8 cellular contexts compared by ENCODE assay signal in genomic region chr3:61564405-61565059, GRCh38. TPM values are rescaled to one million over a fixed set of nuclear protein-coding genes. Genes with fewer than 3 reads are reported as not detected.
A peak's percentile ranks its signal among the peaks of the same experiment; 100 is the strongest.
DNase-seq lines count a peak whose midpoint lies in the region; ATAC-seq, FAIRE-seq and TF ChIP-seq lines count a peak whose summit lies in the region.

No MANE protein-coding gene starts in this region.

- intact Hi-C loops in GM12878 (cut with micrococcal nuclease; ENCODE audit: unreplicated experiment), result loop anchor here (5.0 to 10.0 kb wide), 8 partner anchors 73 to 623 kb away; no protein-coding TSS in a partner anchor

- H3K9me3 ChIP-seq in GM12878 (replicated peaks; ENCODE audit: control insufficient read depth, insufficient read depth, low read length), result no peaks in the 10 kb centered on the region

- TF ChIP-seq POLR2A in GM12878 (IDR thresholded peaks at IDR 0.05; ENCODE audit: low read depth, low read length) (no peak), GM18505 (IDR thresholded peaks at IDR 0.05; ENCODE audit: borderline replicate concordance, extremely low read depth, insufficient read depth, insufficient read length) (no peak)

- H4K20me1 ChIP-seq in GM12878 (ENCODE audit: control insufficient read depth, insufficient read depth), result no peaks in the 10 kb centered on the region

- FAIRE-seq in GM12878 (lab: Jason Lieb, UNC), result no peak

- no peaks in the 10 kb centered on the region for H3K79me2 ChIP-seq in GM12878 (ENCODE audit: control insufficient read depth, insufficient read depth, low read length)

- 14% methylated on average over 40 of the region's 40 CpGs for WGBS in GM12878 (ENCODE audit: insufficient coverage, insufficient replicate concordance, low lambda C conversion rate, missing lambda C conversion rate)

- H3K4me3 ChIP-seq in GM12878, result no peak overlapping the region
- peak overlapping the region; percentile 91 for H3K4me3 ChIP-seq in iPS-11a (ENCODE audit: low read depth, low read length)

- BruUV-seq in GM12878 (replicated peaks; lab: Mats Ljungman, UMichigan), result no TSS peak

- no peaks in the 10 kb centered on the region for H3K4me1 ChIP-seq in GM12878 (ENCODE audit: control insufficient read depth, insufficient read depth, low read length)

- H3K4me2 ChIP-seq in GM12878 (ENCODE audit: control insufficient read depth, insufficient read depth), result no peak overlapping the region

- DNase-seq in ACHN, result peak; percentile 16
- DNase-seq in GOT3 (lab: John Stamatoyannopoulos, UW), result peak; percentile 30
- no peak for DNase-seq in GM12878 (ENCODE audit: low read depth, low spot score)
- peak; percentile 93 for DNase-seq in retina
- no peak for DNase-seq in NCI-H748 treated with DMSO at 0.1 percent for 48 hours (lab: John Stamatoyannopoulos, UW)

- peak; percentile 37 for ATAC-seq in GM12878
- ATAC-seq in GM19463 (IDR thresholded peaks at IDR 0.05; ENCODE audit: unreplicated experiment), result no peak
- no peak for ATAC-seq in GM18505 (IDR thresholded peaks at IDR 0.05; ENCODE audit: unreplicated experiment)

- SMC1A ChIA-PET in GM12878 (lab: Charles Lee; ENCODE audit: uncharacterized antibody, unreplicated experiment), result interaction anchor here (0.6 to 5.4 kb wide), 63 partner anchors 9 to 624 kb away, joined by 3 to 97 read pairs (median 5); no protein-coding TSS in a partner anchor

- peak; percentile 35 for TF ChIP-seq RAD21 in GM12878 (IDR thresholded peaks at IDR 0.05; ENCODE audit: insufficient read depth, low read depth, low read length)

- peaks cover 5 to 20% of the 10 kb centered on the region in 2 experiments for H3K27me3 ChIP-seq in GM12878 (replicated peaks in 1 of 2; ENCODE audit: control insufficient read depth in 2 of 2, insufficient read depth in 2 of 2, low read length in 1 of 2)

- no peak overlapping the region for H2AFZ ChIP-seq in GM12878 (ENCODE audit: control insufficient read depth, low read depth, low read length)

- TF ChIP-seq EP300 in GM12878 (IDR thresholded peaks at IDR 0.05; ENCODE audit: borderline replicate concordance in 1 of 2, control insufficient read depth in 1 of 2, low read depth in 2 of 2, low read length in 2 of 2), result no peak

- CTCF ChIA-PET in GM12878 (lab: Yijun Ruan, JAX), result interaction anchor here (0.6 to 6.3 kb wide), 73 partner anchors 9 to 980 kb away, joined by 3 to 97 read pairs (median 4); no protein-coding TSS in a partner anchor

- no peaks in the 10 kb centered on the region for H3K36me3 ChIP-seq in GM12878 (ENCODE audit: control insufficient read depth in 2 of 2, insufficient read depth in 2 of 2, low read length in 1 of 2)

- RAD21 ChIA-PET in GM12878 (lab: Charles Lee; ENCODE audit: unreplicated experiment), result interaction anchor here (0.5 to 6.1 kb wide), 78 partner anchors 8 to 672 kb away, joined by 3 to 113 read pairs (median 4); no protein-coding TSS in a partner anchor

- H3K27ac ChIP-seq in GM12878 (ENCODE audit: control insufficient read depth, insufficient read depth), result no peak overlapping the region

- POLR2A ChIA-PET in GM12878 (lab: Charles Lee), result interaction anchor here (0.7 to 1.7 kb wide), 9 partner anchors 104 to 623 kb away, joined by 3 to 5 read pairs (median 3); no protein-coding TSS in a partner anchor

- in situ Hi-C loops in ACHN (cut with HindIII; ENCODE audit: low pct_ligation_motif_present, low pct_unique_long_range_greater_than_20kb, low sequenced_read_pairs) (no loop called here), GM12878 (cut with MboI) (loop anchor here (10.0 kb wide), 1 partner anchor 620 kb away; no protein-coding TSS in a partner anchor)

- peak; percentile 25 to 67 (median 53); a peak in 5 of 6 replicates for TF ChIP-seq CTCF in GM12878 (IDR thresholded peaks at IDR 0.05 in 2 of 3, conservative IDR thresholded peaks at IDR 0.05 in 1 of 3; ENCODE audit: control insufficient read depth in 2 of 3, extremely low read depth in 1 of 3, insufficient read depth in 1 of 3, low read depth in 3 of 3, low read length in 3 of 3)

- no peak overlapping the region for H3K9ac ChIP-seq in GM12878 (ENCODE audit: control insufficient read depth, insufficient read depth, low read length)

TF ChIP-seq in GM12878, 131 proteins besides CTCF, POLR2A, EP300 and RAD21:
- TF ChIP-seq NKRF (conservative IDR thresholded peaks at IDR 0.05) (0 out of 2 replicates have a peak, but pooled peaks have one; percentile 35), GATAD2B (conservative IDR thresholded peaks at IDR 0.05; ENCODE audit: low read depth) (peak; percentile 72), KLF5 (IDR thresholded peaks at IDR 0.05; ENCODE audit: partially characterized antibody) (no peak), LARP7 (IDR thresholded peaks at IDR 0.05) (peak; percentile 73; the same call in 1 of the 2 replicates), DPF2 (IDR thresholded peaks at IDR 0.05) (peak; percentile 39; the same call in 1 of the 2 replicates), NR2F1 (conservative IDR thresholded peaks at IDR 0.05) (0 out of 2 replicates have a peak, but pooled peaks have one; percentile 33), CHD1 (IDR thresholded peaks at IDR 0.05; ENCODE audit: low read depth, low read length) (no peak), IKZF1 (conservative IDR thresholded peaks at IDR 0.05) (peak; percentile 77), IKZF2 (IDR thresholded peaks at IDR 0.05) (peak in 1 of 2 experiments; percentile 42; a peak in 1 of 4 replicates), E2F4 (IDR thresholded peaks at IDR 0.05; ENCODE audit: low read depth, low read length) (no peak), BACH1 (IDR thresholded peaks at IDR 0.05; ENCODE audit: borderline replicate concordance) (peak; percentile 59; the same call in 1 of the 2 replicates), BHLHE40 (IDR thresholded peaks at IDR 0.05; ENCODE audit: borderline replicate concordance in 1 of 2, low read depth in 2 of 2, low read length in 1 of 2) (peak in 1 of 2 experiments; percentile 80; a peak in 2 of 4 replicates), ZNF217 (IDR thresholded peaks at IDR 0.05) (0 out of 2 replicates have a peak, but pooled peaks have one; percentile 46), SMC3 (IDR thresholded peaks at IDR 0.05; ENCODE audit: borderline replicate concordance, low read length) (peak; percentile 28; the same call in 1 of the 2 replicates), SMARCA5 (IDR thresholded peaks at IDR 0.05) (peak; percentile 78; the same call in 1 of the 2 replicates)
- TF ChIP-seq, protein P1, sequence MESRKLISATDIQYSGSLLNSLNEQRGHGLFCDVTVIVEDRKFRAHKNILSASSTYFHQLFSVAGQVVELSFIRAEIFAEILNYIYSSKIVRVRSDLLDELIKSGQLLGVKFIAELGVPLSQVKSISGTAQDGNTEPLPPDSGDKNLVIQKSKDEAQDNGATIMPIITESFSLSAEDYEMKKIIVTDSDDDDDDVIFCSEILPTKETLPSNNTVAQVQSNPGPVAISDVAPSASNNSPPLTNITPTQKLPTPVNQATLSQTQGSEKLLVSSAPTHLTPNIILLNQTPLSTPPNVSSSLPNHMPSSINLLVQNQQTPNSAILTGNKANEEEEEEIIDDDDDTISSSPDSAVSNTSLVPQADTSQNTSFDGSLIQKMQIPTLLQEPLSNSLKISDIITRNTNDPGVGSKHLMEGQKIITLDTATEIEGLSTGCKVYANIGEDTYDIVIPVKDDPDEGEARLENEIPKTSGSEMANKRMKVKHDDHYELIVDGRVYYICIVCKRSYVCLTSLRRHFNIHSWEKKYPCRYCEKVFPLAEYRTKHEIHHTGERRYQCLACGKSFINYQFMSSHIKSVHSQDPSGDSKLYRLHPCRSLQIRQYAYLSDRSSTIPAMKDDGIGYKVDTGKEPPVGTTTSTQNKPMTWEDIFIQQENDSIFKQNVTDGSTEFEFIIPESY (IDR thresholded peaks at IDR 0.05), result peak; percentile 95

RNA-seq across cellular contexts. Expression of gene PTPRG, which starts 3.2 kb away (rescaled TPM):
- total RNA-seq in GM12878 (2013; cell fraction: nucleolus; rRNA removed), result 176 and 181 TPM in 2 replicates
- total RNA-seq in GM12878 (2014; rRNA removed), result 2.5 and 3.0 TPM in 2 replicates
- total RNA-seq in GM12878 (2014; rRNA removed; fragmentation: Illumina TruSeq; extraction: Trizol), result 2.3 and 2.4 TPM in 2 replicates
- total RNA-seq in GM12878 (2021), result 3.0 and 3.2 TPM in 2 replicates
- polyA plus RNA-seq in GM12878 (2011; ENCODE audit: low read depth), result 0.09 TPM
- polyA plus RNA-seq in GM12878 (2011; rRNA removed), result 20.7 and 22.2 TPM in 2 replicates
- 13.0 and 15.2 TPM in 2 replicates for polyA plus RNA-seq in GM12878 (2011; cell fraction: cytosol; rRNA removed)
- 26.3 and 30.4 TPM in 2 replicates for polyA plus RNA-seq in GM12878 (2011; cell fraction: nucleus; rRNA removed)
- polyA plus RNA-seq in GM12878 (2012), result 0.05 and 0.06 TPM in 2 replicates
- polyA plus RNA-seq in GM12878 (2014; fragmentation: Illumina TruSeq; extraction: Trizol), result 1.7 and 2.0 TPM in 2 replicates
- under 1 TPM; 0.29 to 0.42 TPM for polyA plus RNA-seq in GM12878 (2014; fragmentation: Nextera tagmentation; extraction: Ambion mirVana)
- polyA plus RNA-seq in GM12878 (2014; rRNA removed), result 1.0 and 1.3 TPM in 2 replicates
- under 1 TPM; 0.62 to 0.72 TPM for polyA plus RNA-seq in GM12878 (2016; fragmentation: Nextera tagmentation; extraction: Ambion mirVana)
- 77.6 and 83.6 TPM in 2 replicates for polyA minus RNA-seq in GM12878 (2011; rRNA and poly(A)+ RNA removed)
- polyA minus RNA-seq in GM12878 (2011; cell fraction: cytosol; rRNA and poly(A)+ RNA removed), result 24.1 and 26.8 TPM in 2 replicates
- polyA minus RNA-seq in GM12878 (2011; cell fraction: nucleus; rRNA and poly(A)+ RNA removed), result 86.3 and 180 TPM in 2 replicates

Comparison
In these comparisons a context has a peak if more than half of its experiments do, and no peak if none do; other contexts are left out.
1. DNase-seq: peak in ACHN (single experiment), GOT3 (single experiment) and retina (single experiment); none in GM12878 (single experiment) and NCI-H748 treated with DMSO at 0.1 percent for 48 hours (single experiment).